ENCODE assay signal across 20 cellular contexts in genomic region chr6:158381214-158381613, GRCh38.
"Had no signal": no experiment of that assay in that cellular context is flagged by ENCODE, and none has a peak within 500 bp of the region (broad histone marks: within the 10 kb centered on the region; RNA-seq: fewer than 3 reads in every experiment).

No MANE protein-coding gene starts in this region.

- H3K27ac Mint-ChIP-seq: activated CD4-positive, alpha-beta memory T cell treated with anti-CD3 and anti-CD28 coated beads, Interleukin-2, amount 10 ng/mL, durations not matched to agents 7 days and 5 days; activated CD4-positive, alpha-beta T cell treated with anti-CD3 and anti-CD28 coated beads, Interleukin-2, amount 10 ng/mL, durations not matched to agents 24 days and 14 days; activated naive CD4-positive, alpha-beta T cell treated with anti-CD3 and anti-CD28 coated beads, Interleukin-2, amount 10 ng/mL, durations not matched to agents 7 days and 5 days; immature natural killer cell; naive thymus-derived CD4-positive, alpha-beta T cell; type B pancreatic cell had no signal

- H3K4me3 ChIP-seq: colonic mucosa, dorsolateral prefrontal cortex, esophagus muscularis mucosa, hepatocyte, lower lobe of right lung, thoracic aorta had no signal

- H3K27ac ChIP-seq: colonic mucosa, esophagus muscularis mucosa, hepatocyte, lower lobe of right lung, thoracic aorta, VCaP had no signal

- H3K9me3 Mint-ChIP-seq: activated CD4-positive, alpha-beta memory T cell treated with anti-CD3 and anti-CD28 coated beads, Interleukin-2, amount 10 ng/mL, durations not matched to agents 7 days and 5 days; activated CD4-positive, alpha-beta T cell treated with anti-CD3 and anti-CD28 coated beads, Interleukin-2, amount 10 ng/mL, durations not matched to agents 24 days and 14 days; activated naive CD4-positive, alpha-beta T cell treated with anti-CD3 and anti-CD28 coated beads, Interleukin-2, amount 10 ng/mL, durations not matched to agents 7 days and 5 days; immature natural killer cell; naive thymus-derived CD4-positive, alpha-beta T cell; type B pancreatic cell had no signal

- H3K27me3 Mint-ChIP-seq: activated CD4-positive, alpha-beta memory T cell treated with anti-CD3 and anti-CD28 coated beads, Interleukin-2, amount 10 ng/mL, durations not matched to agents 7 days and 5 days; activated CD4-positive, alpha-beta T cell treated with anti-CD3 and anti-CD28 coated beads, Interleukin-2, amount 10 ng/mL, durations not matched to agents 24 days and 14 days; activated naive CD4-positive, alpha-beta T cell treated with anti-CD3 and anti-CD28 coated beads, Interleukin-2, amount 10 ng/mL, durations not matched to agents 7 days and 5 days; naive thymus-derived CD4-positive, alpha-beta T cell; type B pancreatic cell had no signal

- H3K4me1 Mint-ChIP-seq: activated CD4-positive, alpha-beta memory T cell treated with anti-CD3 and anti-CD28 coated beads, Interleukin-2, amount 10 ng/mL, durations not matched to agents 7 days and 5 days; activated CD4-positive, alpha-beta T cell treated with anti-CD3 and anti-CD28 coated beads, Interleukin-2, amount 10 ng/mL, durations not matched to agents 24 days and 14 days; activated naive CD4-positive, alpha-beta T cell treated with anti-CD3 and anti-CD28 coated beads, Interleukin-2, amount 10 ng/mL, durations not matched to agents 7 days and 5 days had no signal

- H3K27me3 ChIP-seq: colonic mucosa, dorsolateral prefrontal cortex, esophagus muscularis mucosa, hepatocyte had no signal

- H3K9me3 ChIP-seq: colonic mucosa, esophagus muscularis mucosa, lower lobe of right lung, thoracic aorta had no signal

- H3K4me3 Mint-ChIP-seq: activated CD4-positive, alpha-beta memory T cell treated with anti-CD3 and anti-CD28 coated beads, Interleukin-2, amount 10 ng/mL, durations not matched to agents 7 days and 5 days; activated CD4-positive, alpha-beta T cell treated with anti-CD3 and anti-CD28 coated beads, Interleukin-2, amount 10 ng/mL, durations not matched to agents 24 days and 14 days; activated naive CD4-positive, alpha-beta T cell treated with anti-CD3 and anti-CD28 coated beads, Interleukin-2, amount 10 ng/mL, durations not matched to agents 7 days and 5 days; immature natural killer cell; naive thymus-derived CD4-positive, alpha-beta T cell; type B pancreatic cell had no signal

- H3K4me1 ChIP-seq: colonic mucosa, esophagus muscularis mucosa, lower lobe of right lung had no signal

- H3K36me3 ChIP-seq: colonic mucosa, esophagus muscularis mucosa, lower lobe of right lung, thoracic aorta had no signal

- ATAC-seq: activated CD4-positive, CD25-positive, alpha-beta regulatory T cell treated with anti-CD3 and anti-CD28 coated beads, Interleukin-2, amount 50 U/mL, for 24 hours; left lobe of liver; lower lobe of right lung; naive thymus-derived CD4-positive, alpha-beta T cell had no signal

- FAIRE-seq: bronchial epithelial cell had no signal

- H3K36me3 Mint-ChIP-seq: activated naive CD4-positive, alpha-beta T cell treated with anti-CD3 and anti-CD28 coated beads, Interleukin-2, amount 10 ng/mL, durations not matched to agents 7 days and 5 days; immature natural killer cell had no signal

- DNase-seq: activated CD4-positive, alpha-beta memory T cell treated with anti-CD3 and anti-CD28 coated beads, Interleukin-2, amount 10 ng/mL, durations not matched to agents 7 days and 5 days; activated CD4-positive, alpha-beta T cell treated with anti-CD3 and anti-CD28 coated beads, Interleukin-2, amount 10 ng/mL, durations not matched to agents 24 days and 14 days; activated effector memory CD4-positive, alpha-beta T cell treated with anti-CD3 and anti-CD28 coated beads, Interleukin-2, amount 50 U/mL, for 16 hours; activated naive CD4-positive, alpha-beta T cell treated with anti-CD3 and anti-CD28 coated beads, Interleukin-2, amount 10 ng/mL, durations not matched to agents 7 days and 5 days; amygdala; colonic mucosa; dorsolateral prefrontal cortex; immature natural killer cell; lower lobe of right lung; naive thymus-derived CD4-positive, alpha-beta T cell; stimulated activated CD4-positive, alpha-beta T cell treated with anti-CD3 and anti-CD28 coated beads, Interleukin-4, amount 100 ng/mL, for 1 hour; stimulated activated naive CD4-positive, alpha-beta T cell had no signal
